ENCODE assay signal across 1 cellular context in the genomic region with DNA sequence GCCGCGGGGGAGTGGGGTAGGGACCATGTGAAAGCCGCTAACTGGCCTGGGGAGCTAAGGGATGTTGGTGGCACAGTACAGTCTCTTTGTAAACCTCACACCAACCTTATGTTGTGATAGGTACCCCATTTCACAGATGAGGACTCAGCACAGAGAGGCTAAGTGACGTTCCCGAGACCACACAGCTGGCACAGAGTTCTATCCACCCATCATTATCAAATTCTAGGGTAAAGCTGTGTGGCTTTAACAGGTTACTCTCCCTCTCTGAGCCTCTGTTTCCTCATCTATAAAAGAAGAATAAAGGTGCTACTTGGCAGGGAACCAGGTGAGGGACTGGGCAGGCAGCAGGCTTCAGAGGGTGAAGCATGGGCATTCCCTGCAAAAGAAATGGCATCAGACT.
TF ChIP-seq lines count a peak whose summit lies in the region.

No MANE protein-coding gene starts in this region.

TF ChIP-seq in GM23338, 12 proteins besides CTCF, POLR2A, EP300 and RAD21 (continued from another document):
- TF ChIP-seq ZNF462 (CRISPR knock-in tag; IDR thresholded peaks at IDR 0.05) (no peak), JUNB (IDR thresholded peaks at IDR 0.05; ENCODE audit: unreplicated experiment) (no peak)
TF ChIP-seq in GM23338: peak in this region for 0.
